8 cellular contexts compared by ENCODE assay signal in the genomic region with DNA sequence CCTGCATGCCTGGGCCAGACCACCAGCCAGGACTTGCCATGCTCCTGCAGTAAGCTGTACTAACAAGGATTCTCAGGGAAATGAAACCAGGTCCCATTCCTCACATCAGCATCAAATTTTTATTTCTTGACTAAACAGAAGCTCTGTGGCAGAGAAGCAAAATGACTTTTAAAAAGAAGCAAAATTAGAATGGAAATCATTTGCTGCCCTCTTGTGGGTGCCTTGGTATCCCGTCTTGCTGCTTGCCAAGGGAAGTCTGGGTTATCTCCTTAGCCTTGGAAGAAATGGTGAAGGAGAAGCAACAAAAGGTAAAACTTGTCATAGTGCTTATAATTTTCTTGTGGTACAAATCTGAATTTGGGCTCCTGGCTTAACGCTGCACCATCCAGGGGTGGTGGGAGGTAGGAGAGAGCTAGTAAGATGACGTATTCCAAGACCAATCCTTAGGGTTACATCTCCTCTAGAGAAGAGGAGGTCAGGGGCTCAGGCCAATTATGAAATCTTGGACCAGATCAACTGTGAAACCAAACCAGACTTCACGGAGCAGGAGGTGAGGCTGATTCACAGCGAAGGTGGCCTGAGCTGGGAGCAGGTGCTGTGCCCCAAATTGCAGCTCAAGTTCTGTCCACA.
DNase-seq lines count a peak whose midpoint lies in the region; ATAC-seq and TF ChIP-seq lines count a peak whose summit lies in the region.

No MANE protein-coding gene starts in this region.

- WGBS in H9 (ENCODE audit: extremely low coverage, insufficient read length, low lambda C conversion rate) = no CpG with 5 or more reads among the region's 5 CpGs
- 29 to 32% methylated on average over 5 of the region's 5 CpGs for WGBS in thyroid gland, 2 donors

- no peaks in the 10 kb centered on the region for H3K9me2 ChIP-seq in OCI-LY1 (ENCODE audit: low read depth, low read length)

- H3K36me3 ChIP-seq in OCI-LY1 (ENCODE audit: insufficient read depth, low read length) (no peaks in the 10 kb centered on the region), thyroid gland (no peaks in the 10 kb centered on the region)

- no peak overlapping the region for H4K91ac ChIP-seq in H9 (ENCODE audit: insufficient read length, low read depth, low read length)

- H3K23me2 ChIP-seq in H9 (ENCODE audit: insufficient read length, low read depth, low read length, poor library complexity, severe bottlenecking) = no peaks in the 10 kb centered on the region

- no peaks in the 10 kb centered on the region; the same call in 1 of the 2 replicates for H3K27me3 Mint-ChIP-seq in H9 (ENCODE audit: low read depth)
- peaks cover 8% of the 10 kb centered on the region for H3K27me3 Mint-ChIP-seq in stimulated activated memory B cell treated with anti-CD40 and anti-IgM and Interleukin-4, amounts not matched to agents 10 μg/mL and 1 μg/mL and 100 μg/mL, for 72 hours

- no peak overlapping the region for H3K14ac ChIP-seq in H9 (ENCODE audit: insufficient read depth, low read length)

- no peak overlapping the region for H4K8ac ChIP-seq in H9 (replicated peaks; ENCODE audit: insufficient read length, low read depth, low read length)

- H3K4me2 ChIP-seq in H9 (ENCODE audit: insufficient read depth, insufficient read length, low read length) = no peak overlapping the region
- H3K4me2 ChIP-seq in OCI-LY1 (ENCODE audit: low read length) = no peak overlapping the region

- H2BK5ac ChIP-seq in H9 (ENCODE audit: insufficient read length, low read length) = no peak overlapping the region

- H3K9ac ChIP-seq in H9 (ENCODE audit: extremely low read depth, insufficient read length, low read length) (no peak overlapping the region), OCI-LY1 (ENCODE audit: low read length) (no peak overlapping the region)

- no peaks in the 10 kb centered on the region for H3K27me3 ChIP-seq in H9 (ENCODE audit: insufficient read depth, low read length)
- no peaks in the 10 kb centered on the region for H3K27me3 ChIP-seq in OCI-LY1 (ENCODE audit: insufficient read depth, low read length)
- no peaks in the 10 kb centered on the region for H3K27me3 ChIP-seq in thyroid gland

- H3K18ac ChIP-seq in H9 (ENCODE audit: insufficient read length, low read depth, low read length) = no peak overlapping the region

- H3K4me1 ChIP-seq in H9 (ENCODE audit: insufficient read depth, low read length) (no peaks in the 10 kb centered on the region), OCI-LY1 (ENCODE audit: insufficient read depth, low read length, severe bottlenecking) (no peaks in the 10 kb centered on the region), thyroid gland (no peaks in the 10 kb centered on the region)

- H2AFZ ChIP-seq in H9 (ENCODE audit: low read length) (no peak overlapping the region), OCI-LY1 (ENCODE audit: low read length) (no peak overlapping the region)

- no peak for TF ChIP-seq POLR2A in thyroid gland (IDR thresholded peaks at IDR 0.05)

- no peak overlapping the region for H2AK5ac ChIP-seq in H9 (ENCODE audit: insufficient read length, low read length)

- no peak overlapping the region for H4K5ac ChIP-seq in H9 (ENCODE audit: insufficient read length, low read depth, low read length)

- H2BK15ac ChIP-seq in H9 (ENCODE audit: low read depth, low read length) = no peak overlapping the region

- H3T11ph ChIP-seq in H9 (ENCODE audit: low read length) = no peak overlapping the region

- no peak overlapping the region for H2BK120ac ChIP-seq in H9 (ENCODE audit: low read depth, low read length, poor library complexity, severe bottlenecking)

- no peak overlapping the region for H3K27ac Mint-ChIP-seq in H9
- no peak overlapping the region for H3K27ac Mint-ChIP-seq in stimulated activated memory B cell treated with anti-CD40 and anti-IgM and Interleukin-4, amounts not matched to agents 10 μg/mL and 1 μg/mL and 100 μg/mL, for 72 hours

- no peak overlapping the region for H3K4me3 Mint-ChIP-seq in H9
- no peak overlapping the region for H3K4me3 Mint-ChIP-seq in stimulated activated memory B cell treated with anti-CD40 and anti-IgM and Interleukin-4, amounts not matched to agents 10 μg/mL and 1 μg/mL and 100 μg/mL, for 72 hours

- DNase-seq in D341Med (ENCODE audit: low spot score) (peak; percentile 72), H9 (peak; percentile 45), fibroblast of villous mesenchyme (ENCODE audit: low read depth) (peak; percentile 25), thyroid gland (peak; percentile 50 to 55), KG1 (lab: John Stamatoyannopoulos, UW) (no peak), cortex of kidney (lab: John Stamatoyannopoulos, UW) (no peak)

- H3K23ac ChIP-seq in H9 (ENCODE audit: insufficient read length, low read depth, low read length) = no peak overlapping the region

- no peaks in the 10 kb centered on the region for H3K9me3 Mint-ChIP-seq in H9
- H3K9me3 Mint-ChIP-seq in stimulated activated memory B cell treated with anti-CD40 and anti-IgM and Interleukin-4, amounts not matched to agents 10 μg/mL and 1 μg/mL and 100 μg/mL, for 72 hours = no peaks in the 10 kb centered on the region

- H3K56ac ChIP-seq in H9 (ENCODE audit: insufficient read length, low read depth, low read length) = no peak overlapping the region

- H4K20me1 ChIP-seq in H9 (ENCODE audit: control insufficient read depth, insufficient read depth, insufficient read length) (no peaks in the 10 kb centered on the region), OCI-LY1 (ENCODE audit: insufficient read depth, low read length) (no peaks in the 10 kb centered on the region)

- peak; percentile 78 for TF ChIP-seq CTCF in H9 (conservative IDR thresholded peaks at IDR 0.05)
- TF ChIP-seq CTCF in OCI-LY1 (IDR thresholded peaks at IDR 0.05; ENCODE audit: low read length) = peak; percentile 43; the same call in 1 of the 2 replicates
- TF ChIP-seq CTCF in fibroblast of villous mesenchyme (IDR thresholded peaks at IDR 0.05; ENCODE audit: insufficient read depth, low read depth, low read length) = peak; percentile 24
- peak; percentile 9 to 68 (median 54) for TF ChIP-seq CTCF in thyroid gland (IDR thresholded peaks at IDR 0.05)

- H3F3A ChIP-seq in OCI-LY1 (ENCODE audit: insufficient read depth, low read length) = no peaks in the 10 kb centered on the region

- H2BK12ac ChIP-seq in H9 (ENCODE audit: insufficient read length, low read depth, low read length) = no peak overlapping the region

- intact Hi-C loops in thyroid gland (cut with DNase I) = loop anchor here (5.0 kb wide), 1 partner anchor 90 kb away; no protein-coding TSS in a partner anchor

- H3K79me1 ChIP-seq in H9 (ENCODE audit: insufficient read depth, low read depth, low read length, poor library complexity, severe bottlenecking) = no peaks in the 10 kb centered on the region

- no peak overlapping the region for H3K4ac ChIP-seq in H9 (ENCODE audit: low read depth, low read length)

- H3K27ac ChIP-seq in H9 (ENCODE audit: insufficient read length, low read depth, low read length) (no peak overlapping the region), OCI-LY1 (ENCODE audit: low read depth, low read length, poor library complexity, severe bottlenecking) (no peak overlapping the region), thyroid gland (no peak overlapping the region)

- H3K36me3 Mint-ChIP-seq in H9 (ENCODE audit: insufficient read depth in 1 of 3, low read depth in 3 of 3) = no peaks in the 10 kb centered on the region
- no peaks in the 10 kb centered on the region for H3K36me3 Mint-ChIP-seq in stimulated activated memory B cell treated with anti-CD40 and anti-IgM and Interleukin-4, amounts not matched to agents 10 μg/mL and 1 μg/mL and 100 μg/mL, for 72 hours

- H3K79me2 ChIP-seq in H9 (ENCODE audit: insufficient read depth, low read length) (no peaks in the 10 kb centered on the region), OCI-LY1 (ENCODE audit: insufficient read depth, low read length) (no peaks in the 10 kb centered on the region)

- H2BK20ac ChIP-seq in H9 (ENCODE audit: low read depth, low read length, poor library complexity, severe bottlenecking) = no peak overlapping the region

- ATAC-seq in stimulated activated memory B cell treated with anti-CD40 and anti-IgM and Interleukin-4, amounts not matched to agents 10 μg/mL and 1 μg/mL and 100 μg/mL, for 72 hours = no peak

- H3K4me3 ChIP-seq in OCI-LY1 (ENCODE audit: low read depth, low read length, poor library complexity, severe bottlenecking) = no peak overlapping the region
- H3K4me3 ChIP-seq in fibroblast of villous mesenchyme (ENCODE audit: low read depth, low read length) = no peak overlapping the region
- no peak overlapping the region for H3K4me3 ChIP-seq in thyroid gland (replicated peaks in 1 of 3)

- peaks cover 3 to 7% of the 10 kb centered on the region in 2 experiments; a peak in 3 of 4 replicates for H3K4me1 Mint-ChIP-seq in H9
- no peaks in the 10 kb centered on the region for H3K4me1 Mint-ChIP-seq in stimulated activated memory B cell treated with anti-CD40 and anti-IgM and Interleukin-4, amounts not matched to agents 10 μg/mL and 1 μg/mL and 100 μg/mL, for 72 hours

- H3K9me3 ChIP-seq in H9 (ENCODE audit: control insufficient read depth, low read depth, low read length) (no peaks in the 10 kb centered on the region), OCI-LY1 (ENCODE audit: low read length) (no peaks in the 10 kb centered on the region), thyroid gland (no peaks in the 10 kb centered on the region)

Comparison
In these comparisons a context has a peak if more than half of its experiments do, and no peak if none do; other contexts are left out.
1. DNase-seq: peak in D341Med (single experiment), H9 (single experiment), fibroblast of villous mesenchyme (single experiment) and thyroid gland (2 of 2); none in KG1 (single experiment) and cortex of kidney (single experiment).
2. CTCF ChIP-seq: peak in every context shown above with its lines; median percentile 78 in H9; 54 in thyroid gland; 43 in OCI-LY1; 24 in fibroblast of villous mesenchyme.